Comparison of ENCODE assay signal across 18 cellular contexts in genomic region chr2:166609183-166609959, GRCh38.
DNase-seq lines count a peak whose midpoint lies in the region; ATAC-seq and TF ChIP-seq lines count a peak whose summit lies in the region.
"Had no signal": no experiment of that assay in that cellular context is flagged by ENCODE, and none has a peak within 500 bp of the region (broad histone marks: within the 10 kb centered on the region; RNA-seq: fewer than 3 reads in every experiment).

No MANE protein-coding gene starts in this region.

- H2AK5ac ChIP-seq in mesendoderm (ENCODE audit: low read length) = no peak overlapping the region

- H2BK120ac ChIP-seq in mesendoderm (ENCODE audit: low read depth, low read length) = no peak overlapping the region

- no peak overlapping the region for H2BK5ac ChIP-seq in mesendoderm (ENCODE audit: low read length)

- H3K79me2 ChIP-seq in mesendoderm (ENCODE audit: control insufficient read depth, insufficient read depth, low read length) = no peaks in the 10 kb centered on the region

- H2BK15ac ChIP-seq in mesendoderm (replicated peaks; ENCODE audit: low read depth) = no peak overlapping the region

- TF ChIP-seq CTCF in Panc1 (IDR thresholded peaks at IDR 0.05) = peak; percentile 12; the same call in 1 of the 2 replicates
- TF ChIP-seq CTCF in colonic mucosa (IDR thresholded peaks at IDR 0.05) = no peak

- H3K23ac ChIP-seq in mesendoderm (ENCODE audit: low read length) = no peak overlapping the region

- no peaks in the 10 kb centered on the region for H3K9me3 ChIP-seq in Panc1 (ENCODE audit: control insufficient read depth, insufficient read depth, low read depth, low read length)
- H3K9me3 ChIP-seq in colonic mucosa = no peaks in the 10 kb centered on the region
- H3K9me3 ChIP-seq: HAP-1, neutrophil, SJCRH30 had no signal

- in situ Hi-C loops in Panc1 (cut with HindIII; ENCODE audit: low pct_unique_long_range_greater_than_20kb, low sequenced_read_pairs) = no loop called here
- in situ Hi-C loops in G401 (cut with HindIII; ENCODE audit: low sequenced_read_pairs) = no loop called here

- no CpG with 5 or more reads among the region's 24 CpGs for whole genome bisulfite sequencing in mesendoderm (ENCODE audit: extremely low coverage, insufficient coverage, low lambda C conversion rate)

- H3K4me2 ChIP-seq in mesendoderm (ENCODE audit: low read length) = no peak overlapping the region

- BruUV-seq in Panc1 (replicated peaks; lab: Mats Ljungman, UMichigan) = no TSS peak

- H3K4me1 ChIP-seq in Panc1 (ENCODE audit: control insufficient read depth, insufficient read depth, low read length) (no peaks in the 10 kb centered on the region), mesendoderm (ENCODE audit: control insufficient read depth, low read depth, low read length) (peaks cover 2% of the 10 kb centered on the region), colonic mucosa (no peaks in the 10 kb centered on the region)
- H3K4me1 ChIP-seq: HAP-1, SJCRH30 had no signal

- peak overlapping the region; percentile 5 for H3K56ac ChIP-seq in mesendoderm (ENCODE audit: low read length)

- H3K9ac ChIP-seq in mesendoderm (ENCODE audit: low read length) (no peak overlapping the region), colonic mucosa (ENCODE audit: low read depth in 2 of 2, low read length in 2 of 2) (no peak overlapping the region)

- DNase-seq in DMS153 (lab: John Stamatoyannopoulos, UW) = peak; percentile 88
- peak; percentile 5 for DNase-seq in NCI-H1417 treated with DMSO at 0.1 percent for 48 hours (lab: John Stamatoyannopoulos, UW)
- no peak for DNase-seq in Panc1 (ENCODE audit: low read depth, low spot score)
- peak; percentile 78 for DNase-seq in mesendoderm
- no peak for DNase-seq in activated naive CD4-positive, alpha-beta T cell (lab: John Stamatoyannopoulos, UW)
- DNase-seq in colonic mucosa = no peak
- DNase-seq in G401 (ENCODE audit: low spot score) = no peak
- DNase-seq: activated CD4-positive, alpha-beta T cell treated with anti-CD3 and anti-CD28 coated beads for 4 hours; activated naive CD4-positive, alpha-beta T cell treated with anti-CD3 and anti-CD28 coated beads, Interleukin-2, amount 50 U/mL, for 16 hours; kidney glomerular epithelial cell; midbrain; NCI-H2171; SJCRH30; T1000 had no signal

- POLR2A ChIA-PET in Panc1 (lab: Charles Lee) = no interaction called here

- no peaks in the 10 kb centered on the region for H3K27me3 ChIP-seq in Panc1 (ENCODE audit: control insufficient read depth, insufficient read depth, low read length)
- H3K27me3 ChIP-seq in mesendoderm (ENCODE audit: insufficient read depth, low read length, poor library complexity) = no peaks in the 10 kb centered on the region
- H3K27me3 ChIP-seq in colonic mucosa = no peaks in the 10 kb centered on the region
- H3K27me3 ChIP-seq: SJCRH30 had no signal

- no peak overlapping the region for H3K18ac ChIP-seq in mesendoderm (ENCODE audit: low read length)

- no peak overlapping the region for H4K8ac ChIP-seq in mesendoderm (ENCODE audit: low read depth, low read length)

- no peak overlapping the region for H4K5ac ChIP-seq in mesendoderm (ENCODE audit: low read length)

- H3K27ac ChIP-seq in Panc1 (ENCODE audit: low read length) (no peak overlapping the region), mesendoderm (ENCODE audit: low read depth, low read length) (no peak overlapping the region), colonic mucosa (no peak overlapping the region)
- H3K27ac ChIP-seq: neutrophil, SJCRH30 had no signal

- CTCF ChIA-PET in Panc1 (lab: Charles Lee) = no interaction called here

- H3K36me3 ChIP-seq in Panc1 (ENCODE audit: control insufficient read depth, insufficient read depth, low read length) (no peaks in the 10 kb centered on the region), mesendoderm (ENCODE audit: control insufficient read depth, insufficient read depth, low read length) (no peaks in the 10 kb centered on the region), colonic mucosa (no peaks in the 10 kb centered on the region)
- H3K36me3 ChIP-seq: HAP-1, neutrophil, SJCRH30 had no signal

- H3K4me3 ChIP-seq in Panc1 (ENCODE audit: low read depth in 2 of 2, low read length in 2 of 2) (no peak overlapping the region), mesendoderm (ENCODE audit: low read length) (no peak overlapping the region), colonic mucosa (no peak overlapping the region)
- H3K4me3 ChIP-seq: HAP-1, SJCRH30 had no signal

- no peak overlapping the region for H3K4ac ChIP-seq in mesendoderm (ENCODE audit: low read depth, low read length)

- H3K79me1 ChIP-seq in mesendoderm (ENCODE audit: low read length) = no peaks in the 10 kb centered on the region

- ATAC-seq in Panc1 = no peak
- no peak for ATAC-seq in GM19395 (IDR thresholded peaks at IDR 0.05; ENCODE audit: unreplicated experiment)
- ATAC-seq: esophagus mucosa had no signal

- intact Hi-C loops in Panc1 (cut with micrococcal nuclease; ENCODE audit: unreplicated experiment) = no loop called here
- intact Hi-C loops in colonic mucosa (cut with DNase I) = no loop called here

Comparison
In these comparisons a context has a peak if more than half of its experiments do, and no peak if none do; other contexts are left out.
1. DNase-seq: peak in DMS153 (single experiment), NCI-H1417 treated with DMSO at 0.1 percent for 48 hours (single experiment) and mesendoderm (single experiment); none in Panc1 (single experiment), activated naive CD4-positive, alpha-beta T cell (0 of 4), colonic mucosa (single experiment) and G401 (single experiment).